In the genomic region with DNA sequence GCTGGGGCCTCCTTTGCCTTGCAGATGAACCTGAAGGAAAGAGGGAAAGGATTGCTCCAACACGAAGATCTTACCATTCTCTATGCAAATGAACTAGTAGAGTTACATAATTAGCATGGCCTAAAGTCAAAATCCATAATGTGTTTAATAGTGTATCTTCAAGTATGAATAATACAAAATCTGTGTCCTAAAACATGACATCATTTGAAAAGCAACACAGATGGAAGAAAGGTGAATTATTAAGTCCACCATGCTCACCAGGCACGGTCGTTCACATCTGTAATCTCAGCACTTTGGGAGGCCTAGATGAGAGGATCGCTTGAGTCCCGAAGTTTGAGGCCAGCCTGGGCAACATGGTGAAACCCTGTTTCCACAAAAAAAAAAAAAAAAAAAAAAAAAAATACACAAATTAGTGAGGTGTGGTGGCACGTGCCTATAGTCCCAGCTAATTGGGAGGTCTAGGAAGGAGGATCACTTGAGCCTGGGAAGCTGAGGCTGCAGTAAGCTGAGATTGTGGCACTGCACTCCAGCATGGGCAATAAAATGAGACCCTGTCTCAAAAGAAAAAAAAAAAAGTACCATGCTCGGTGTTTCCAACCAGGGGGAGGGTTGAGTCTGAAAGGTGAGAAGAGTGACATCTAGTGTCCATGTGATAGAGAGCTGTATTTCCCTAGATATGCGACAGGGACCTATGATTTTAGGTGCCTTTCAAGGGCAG, we compare ENCODE assay signal across 8 cellular contexts. TPM values are rescaled to one million over a fixed set of nuclear protein-coding genes. Genes with fewer than 3 reads are reported as not detected.
A peak's percentile ranks its signal among the peaks of the same experiment; 100 is the strongest.
DNase-seq lines count a peak whose midpoint lies in the region; ATAC-seq and TF ChIP-seq lines count a peak whose summit lies in the region.

No MANE protein-coding gene starts in this region.

- H3K79me1 ChIP-seq in mesendoderm (ENCODE audit: low read length) = no peaks in the 10 kb centered on the region

- no peaks in the 10 kb centered on the region for H3K79me2 ChIP-seq in mesendoderm (ENCODE audit: control insufficient read depth, insufficient read depth, low read length)

- TF ChIP-seq CTCF in Panc1 (IDR thresholded peaks at IDR 0.05) = peak; percentile 85

- H3K36me3 ChIP-seq in Panc1 (ENCODE audit: control insufficient read depth, insufficient read depth, low read length) = no peaks in the 10 kb centered on the region
- no peaks in the 10 kb centered on the region for H3K36me3 ChIP-seq in mesendoderm (ENCODE audit: control insufficient read depth, insufficient read depth, low read length)

- no peak overlapping the region for H2BK5ac ChIP-seq in mesendoderm (ENCODE audit: low read length)

- POLR2A ChIA-PET in Panc1 (lab: Charles Lee) = interaction anchor here (0.6 kb wide), 1 partner anchor 90 kb away, joined by 3 read pairs; no protein-coding TSS in a partner anchor

- H2BK15ac ChIP-seq in mesendoderm (replicated peaks; ENCODE audit: low read depth) = no peak overlapping the region

- CTCF ChIA-PET in Panc1 (lab: Charles Lee) = interaction anchor here (0.6 to 1.9 kb wide), 13 partner anchors 16 to 188 kb away, joined by 3 to 15 read pairs (median 5); no protein-coding TSS in a partner anchor

- peak; percentile 52 for DNase-seq in NCI-H1436 (lab: John Stamatoyannopoulos, UW)
- no peak for DNase-seq in NCI-H1436 treated with DMSO at 0.1 percent for 48 hours (lab: John Stamatoyannopoulos, UW)
- peak; percentile 61 for DNase-seq in HuH-7.5 (ENCODE audit: low spot score)
- peak; percentile 41 for DNase-seq in Panc1 (ENCODE audit: low read depth, low spot score)
- DNase-seq in dermis blood vessel endothelial cell = peak; percentile 72
- peak; percentile 84 for DNase-seq in mesendoderm
- no peak for DNase-seq in middle frontal gyrus (ENCODE audit: extremely low spot score, low spot score)

- H4K5ac ChIP-seq in mesendoderm (ENCODE audit: low read length) = no peak overlapping the region

- no peak overlapping the region for H2AK5ac ChIP-seq in mesendoderm (ENCODE audit: low read length)

- H3K4me1 ChIP-seq in Panc1 (ENCODE audit: control insufficient read depth, insufficient read depth, low read length) (no peaks in the 10 kb centered on the region), mesendoderm (ENCODE audit: control insufficient read depth, low read depth, low read length) (no peaks in the 10 kb centered on the region)

- in situ Hi-C loops in Panc1 (cut with HindIII; ENCODE audit: low pct_unique_long_range_greater_than_20kb, low sequenced_read_pairs) = loop anchor here (25.0 kb wide), 1 partner anchor 89 kb away; no protein-coding TSS in a partner anchor

- no TSS peak for BruUV-seq in Panc1 (replicated peaks; lab: Mats Ljungman, UMichigan)

- H3K18ac ChIP-seq in mesendoderm (ENCODE audit: low read length) = no peak overlapping the region

- H3K9ac ChIP-seq in mesendoderm (ENCODE audit: low read length) = no peak overlapping the region

- intact Hi-C loops in Panc1 (cut with micrococcal nuclease; ENCODE audit: unreplicated experiment) = loop anchor here (5.0 kb wide), 1 partner anchor 89 kb away; no protein-coding TSS in a partner anchor

- H3K4me2 ChIP-seq in mesendoderm (ENCODE audit: low read length) = no peak overlapping the region

- no peak overlapping the region for H3K4ac ChIP-seq in mesendoderm (ENCODE audit: low read depth, low read length)

- H3K4me3 ChIP-seq in Panc1 (ENCODE audit: low read depth in 2 of 2, low read length in 2 of 2) (peak overlapping the region in 1 of 2 experiments; percentile 44; a peak in 2 of 4 replicates), mesendoderm (ENCODE audit: low read length) (no peak overlapping the region)

- H3K27me3 ChIP-seq in Panc1 (ENCODE audit: control insufficient read depth, insufficient read depth, low read length) (no peaks in the 10 kb centered on the region), mesendoderm (ENCODE audit: insufficient read depth, low read length, poor library complexity) (no peaks in the 10 kb centered on the region)

- H3K27ac ChIP-seq in Panc1 (ENCODE audit: low read length) = no peak overlapping the region
- no peak overlapping the region for H3K27ac ChIP-seq in mesendoderm (ENCODE audit: low read depth, low read length)

- no peak overlapping the region for H3K56ac ChIP-seq in mesendoderm (ENCODE audit: low read length)

- H4K8ac ChIP-seq in mesendoderm (ENCODE audit: low read depth, low read length) = no peak overlapping the region

- no CpG with 5 or more reads among the region's 8 CpGs for WGBS in mesendoderm (ENCODE audit: extremely low coverage, insufficient coverage, low lambda C conversion rate)

- ATAC-seq in Panc1 (peak; percentile 95), GM18909 (IDR thresholded peaks at IDR 0.05; ENCODE audit: poor library complexity, unreplicated experiment) (no peak)

- no peak overlapping the region for H3K23ac ChIP-seq in mesendoderm (ENCODE audit: low read length)

- no peak overlapping the region for H2BK120ac ChIP-seq in mesendoderm (ENCODE audit: low read depth, low read length)

- H3K9me3 ChIP-seq in Panc1 (ENCODE audit: control insufficient read depth, insufficient read depth, low read depth, low read length) = no peaks in the 10 kb centered on the region

RNA-seq across cellular contexts. Expression of a gene that starts 6.4 kb away (rescaled TPM):
- total RNA-seq in Panc1 (2021; ENCODE audit: unreplicated experiment) = not detected
- 0.16 TPM for polyA plus RNA-seq in Panc1 (2012; ENCODE audit: insufficient read length)
- 0.17 TPM in 1 of 2 replicates, not detected in the other for total RNA-seq in dermis blood vessel endothelial cell
- 0.03 TPM for polyA plus RNA-seq in mesendoderm (2013, experiment 1 of 2)
- 0.01 TPM for polyA plus RNA-seq in mesendoderm (2013, experiment 2 of 2)

Comparison
In these comparisons a context has a peak if more than half of its experiments do, and no peak if none do; other contexts are left out.
1. DNase-seq: peak in NCI-H1436 (single experiment), HuH-7.5 (single experiment), Panc1 (single experiment), dermis blood vessel endothelial cell (single experiment) and mesendoderm (single experiment); none in NCI-H1436 treated with DMSO at 0.1 percent for 48 hours (single experiment) and middle frontal gyrus (single experiment).